In genomic region chr18:13217466-13217961, GRCh38 we compare ENCODE assay signal across 8 cellular contexts. TPM values are rescaled to one million over a fixed set of nuclear protein-coding genes. Genes with fewer than 3 reads are reported as not detected.
A peak's percentile ranks its signal among the peaks of the same experiment; 100 is the strongest.
DNase-seq lines count a peak whose midpoint lies in the region; ATAC-seq and TF ChIP-seq lines count a peak whose summit lies in the region.

No MANE protein-coding gene starts in this region.

- H3K9me3 ChIP-seq in esophagus squamous epithelium (no peaks in the 10 kb centered on the region), stomach (no peaks in the 10 kb centered on the region)

- H3K36me3 ChIP-seq in esophagus squamous epithelium (no peaks in the 10 kb centered on the region), stomach (no peaks in the 10 kb centered on the region)

- H3K4me3 ChIP-seq in esophagus squamous epithelium = peak overlapping the region; percentile 52 to 80 (median 65)
- H3K4me3 ChIP-seq in stomach = peak overlapping the region; percentile 61 to 92 (median 86)

- no peak for TF ChIP-seq CTCF in esophagus squamous epithelium (IDR thresholded peaks at IDR 0.05)
- peak in 1 of 7 experiments; percentile 5 for TF ChIP-seq CTCF in stomach (IDR thresholded peaks at IDR 0.05)

- H3K9me3 Mint-ChIP-seq in naive thymus-derived CD8-positive, alpha-beta T cell = no peaks in the 10 kb centered on the region

- intact Hi-C loops in esophagus squamous epithelium (cut with DNase I) (loop anchor here (10.0 kb wide), 1 partner anchor 317 kb away; no protein-coding TSS in a partner anchor), stomach (cut with DNase I; ENCODE audit: low total_unique reads) (loop anchor here (10.0 kb wide), 2 partner anchors 167 to 307 kb away; no protein-coding TSS in a partner anchor)

- no peaks in the 10 kb centered on the region for H3K36me3 Mint-ChIP-seq in naive thymus-derived CD8-positive, alpha-beta T cell

- H3K27ac ChIP-seq in esophagus squamous epithelium (peak overlapping the region; percentile 67 to 90 (median 80)), stomach (peak overlapping the region; percentile 68 to 87 (median 81))

- peaks cover 0 to 29% (median 0%) of the 10 kb centered on the region in 5 donors for H3K27me3 Mint-ChIP-seq in naive thymus-derived CD8-positive, alpha-beta T cell

- H3K4me1 ChIP-seq in esophagus squamous epithelium = peaks cover 10 to 64% (median 11%) of the 10 kb centered on the region in 3 donors
- H3K4me1 ChIP-seq in stomach = peaks cover 30 to 62% (median 61%) of the 10 kb centered on the region in 4 donors

- peak overlapping the region in 4 of 10 donors; percentile 25 to 83 (median 38) for H3K4me3 Mint-ChIP-seq in naive thymus-derived CD8-positive, alpha-beta T cell

- no peak for TF ChIP-seq POLR2A in esophagus squamous epithelium (IDR thresholded peaks at IDR 0.05)
- no peak for TF ChIP-seq POLR2A in stomach (IDR thresholded peaks at IDR 0.05)

- no peak for TF ChIP-seq EP300 in stomach (IDR thresholded peaks at IDR 0.05)

- H3K4me1 Mint-ChIP-seq in naive thymus-derived CD8-positive, alpha-beta T cell = peaks cover 20 to 44% (median 42%) of the 10 kb centered on the region in 4 donors

- POLR2A ChIA-PET in naive thymus-derived CD8-positive, alpha-beta T cell (lab: Charles Lee) = interaction anchor here (1.1 to 1.9 kb wide), 4 partner anchors 319 to 595 kb away, joined by 3 to 10 read pairs (median 4); no protein-coding TSS in a partner anchor

- no peak overlapping the region for H3K27ac Mint-ChIP-seq in naive thymus-derived CD8-positive, alpha-beta T cell

- 0% methylated on average over 2 of the region's 64 CpGs; no CpG with 5 or more reads in 1 of the 2 donors for WGBS in esophagus squamous epithelium, 2 donors
- WGBS in stomach, 5 donors = 0 to 1% (median 0%) methylated on average over 11 to 62 of the region's 64 CpGs; no CpG with 5 or more reads in 1 of the 5 donors

- peak; percentile 49 for ATAC-seq in GM18909 (IDR thresholded peaks at IDR 0.05; ENCODE audit: poor library complexity, unreplicated experiment)
- peak; percentile 35 to 51 for ATAC-seq in naive thymus-derived CD8-positive, alpha-beta T cell
- no peak for ATAC-seq in HG03097 (IDR thresholded peaks at IDR 0.05; ENCODE audit: low FRiP score, unreplicated experiment)

- DNase-seq in ACHN (peak; percentile 9), NCI-H2171 treated with DMSO at 0.1 percent for 48 hours (lab: John Stamatoyannopoulos, UW) (peak; percentile 16), activated T-cell treated with anti-CD3 and anti-CD28 coated beads for 4 hours (peak; percentile 30), esophagus squamous epithelium (lab: John Stamatoyannopoulos, UW) (no peak), stomach (peak; percentile 58)
- DNase-seq in naive thymus-derived CD8-positive, alpha-beta T cell = peak; percentile 29 to 72 (median 62)

- peaks cover 0 to 85% (median 0%) of the 10 kb centered on the region in 4 donors for H3K27me3 ChIP-seq in esophagus squamous epithelium
- peaks cover 0 to 41% (median 11%) of the 10 kb centered on the region in 3 donors for H3K27me3 ChIP-seq in stomach

- in situ Hi-C loops in ACHN (cut with HindIII; ENCODE audit: low pct_ligation_motif_present, low pct_unique_long_range_greater_than_20kb, low sequenced_read_pairs) = no loop called here

RNA-seq across cellular contexts. Expression of gene LDLRAD4, which starts 1.0 kb away (rescaled TPM):
- total RNA-seq in esophagus squamous epithelium = 10 to 100 TPM in 2 of 4 donors, 1 to 10 TPM in 1, under 1 TPM in 1; 0.91 to 17.9 (median 6.8) TPM
- total RNA-seq in naive thymus-derived CD8-positive, alpha-beta T cell = 10 to 100 TPM; 52.9 to 56.8 TPM
- 10 to 100 TPM; 11.4 to 17.6 (median 11.4) TPM for polyA plus RNA-seq in naive thymus-derived CD8-positive, alpha-beta T cell
- total RNA-seq in stomach = 10 to 100 TPM in 3 of 5 donors, 1 to 10 TPM in 2; 8.7 to 47.9 (median 10.3) TPM
- 1 to 10 TPM; 2.0 to 9.3 (median 4.6) TPM for polyA plus RNA-seq in stomach
